ENCODE assay signal across 21 cellular contexts in the genomic region with DNA sequence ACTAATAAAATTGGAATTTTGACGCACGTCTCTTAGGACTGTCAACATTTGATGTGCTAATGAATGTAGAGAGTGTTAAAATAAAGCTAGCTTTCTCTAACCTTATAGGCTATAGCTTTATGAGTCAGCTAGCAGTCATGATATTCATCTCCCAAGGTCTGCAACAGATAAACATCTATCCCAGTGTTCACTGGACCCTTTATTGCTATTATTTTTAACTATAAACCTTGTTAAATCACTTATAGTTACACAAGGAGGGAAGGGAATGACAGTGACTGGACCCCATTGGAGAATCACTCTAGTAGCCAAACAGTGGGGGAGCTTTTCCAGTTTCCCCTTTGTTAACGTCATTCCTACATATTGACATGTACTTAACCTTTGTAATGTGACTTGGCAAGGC.
DNase-seq lines count a peak whose midpoint lies in the region; ATAC-seq, FAIRE-seq and TF ChIP-seq lines count a peak whose summit lies in the region.
"Had no signal": no experiment of that assay in that cellular context is flagged by ENCODE, and none has a peak within 500 bp of the region (broad histone marks: within the 10 kb centered on the region; RNA-seq: fewer than 3 reads in every experiment).

No MANE protein-coding gene starts in this region.

- H2AFZ ChIP-seq in endothelial cell of umbilical vein (ENCODE audit: low read depth, low read length) = no peak overlapping the region

- H3K4me2 ChIP-seq in endothelial cell of umbilical vein (ENCODE audit: insufficient read depth, low read length) = no peak overlapping the region
- H3K4me2 ChIP-seq: BLaER1 treated with 17β-estradiol and CSF1 and Interleukin-3, amounts not matched to agents 10 nM and 100 nM had no signal

- CTCF ChIA-PET in endothelial cell of umbilical vein (lab: Charles Lee) = interaction anchor here (0.7 to 2.8 kb wide), 5 partner anchors 11 to 190 kb away, joined by 4 to 19 read pairs (median 4); no protein-coding TSS in a partner anchor

- H3K9ac ChIP-seq in endothelial cell of umbilical vein (replicated peaks; ENCODE audit: extremely low read depth, insufficient read depth, low read length) = no peak overlapping the region
- H3K9ac ChIP-seq: BLaER1 treated with 17β-estradiol and CSF1 and Interleukin-3, amounts not matched to agents 10 nM and 100 nM had no signal

- H3K4me1 ChIP-seq in endothelial cell of umbilical vein (ENCODE audit: control insufficient read depth, extremely low read depth, insufficient read depth, low read length) = peaks cover 15% of the 10 kb centered on the region

- no peaks in the 10 kb centered on the region for H3K36me3 Mint-ChIP-seq in nephron progenitor cell (ENCODE audit: low read depth)
- H3K36me3 Mint-ChIP-seq: CD8-positive, alpha-beta T cell had no signal

- H3K9me3 Mint-ChIP-seq in nephron progenitor cell = peaks cover 10% of the 10 kb centered on the region
- H3K9me3 Mint-ChIP-seq: CD8-positive, alpha-beta T cell had no signal

- H3K9me1 ChIP-seq in endothelial cell of umbilical vein (replicated peaks; ENCODE audit: control insufficient read depth, extremely low read depth, insufficient read depth, low read length) = no peaks in the 10 kb centered on the region

- no peak for TF ChIP-seq POLR2A in endothelial cell of umbilical vein (IDR thresholded peaks at IDR 0.05; ENCODE audit: low read depth, low read length)

- no peak overlapping the region for H3K27ac ChIP-seq in endothelial cell of umbilical vein (ENCODE audit: insufficient read depth, low read depth, low read length)
- H3K27ac ChIP-seq: BLaER1 treated with 17β-estradiol and CSF1 and Interleukin-3, amounts not matched to agents 10 nM and 100 nM had no signal

- H3K4me3 Mint-ChIP-seq in nephron progenitor cell = no peak overlapping the region
- H3K4me3 Mint-ChIP-seq: B cell; CD8-positive, alpha-beta T cell; H9; IgD-negative memory B cell had no signal

- no peaks in the 10 kb centered on the region for H3K79me2 ChIP-seq in endothelial cell of umbilical vein (ENCODE audit: control insufficient read depth, insufficient read depth, low read length)

- POLR2A ChIA-PET in endothelial cell of umbilical vein (lab: Charles Lee) = interaction anchor here (1.0 to 1.4 kb wide), 2 partner anchors 11 to 12 kb away, joined by 3 to 7 read pairs; no protein-coding TSS in a partner anchor

- H3K27me3 ChIP-seq in endothelial cell of umbilical vein (ENCODE audit: control insufficient read depth in 2 of 2, insufficient read depth in 2 of 2, low read length in 2 of 2) = no peaks in the 10 kb centered on the region
- H3K27me3 ChIP-seq: BLaER1 treated with 17β-estradiol and CSF1 and Interleukin-3, amounts not matched to agents 10 nM and 100 nM had no signal

- H3K4me1 Mint-ChIP-seq in nephron progenitor cell = peaks cover 56% of the 10 kb centered on the region

- DNase-seq in COLO829 (ENCODE audit: low spot score) (peak; percentile 8), endothelial cell of umbilical vein (ENCODE audit: low read depth, low spot score) (peak; percentile 11), kidney tubule cell (ENCODE audit: low spot score) (peak; percentile 51), nephron progenitor cell (no peak), NCI-H69 (lab: John Stamatoyannopoulos, UW) (no peak), HuH-7 (ENCODE audit: low spot score) (no peak)
- DNase-seq in activated CD4-positive, alpha-beta T cell treated with anti-CD3 and anti-CD28 coated beads for 48 hours = no peak
- DNase-seq: 8988T; CD8-positive, alpha-beta T cell; COR-L47; DMS79; GDM1; H9; KBM-7 had no signal

- H3K4me3 ChIP-seq in endothelial cell of umbilical vein (replicated peaks in 1 of 3; ENCODE audit: insufficient read depth in 1 of 3, low read depth in 1 of 3, low read length in 3 of 3) = no peak overlapping the region
- H3K4me3 ChIP-seq: BLaER1 treated with 17β-estradiol and CSF1 and Interleukin-3, amounts not matched to agents 10 nM and 100 nM had no signal

- peak overlapping the region; percentile 94 for H3K27ac Mint-ChIP-seq in nephron progenitor cell
- H3K27ac Mint-ChIP-seq: B cell; CD8-positive, alpha-beta T cell; H9; IgD-negative memory B cell had no signal

- no peaks in the 10 kb centered on the region for H3K36me3 ChIP-seq in endothelial cell of umbilical vein (ENCODE audit: control insufficient read depth in 2 of 2, extremely low read depth in 1 of 2, insufficient read depth in 2 of 2, low read length in 2 of 2)
- H3K36me3 ChIP-seq: BLaER1 treated with 17β-estradiol and CSF1 and Interleukin-3, amounts not matched to agents 10 nM and 100 nM had no signal

- TF ChIP-seq CTCF in endothelial cell of umbilical vein (IDR thresholded peaks at IDR 0.05; ENCODE audit: extremely low read depth in 1 of 2, insufficient read depth in 1 of 2, low read depth in 1 of 2, low read length in 2 of 2) (no peak), nephron progenitor cell (IDR thresholded peaks at IDR 0.05) (no peak)

- dilution Hi-C loops in endothelial cell of umbilical vein (cut with MboI; ENCODE audit: extremely low pct_ligation_motif_present, low sequenced_read_pairs) = no loop called here

- no peak for ATAC-seq in HG03460 (IDR thresholded peaks at IDR 0.05; ENCODE audit: unreplicated experiment)
- ATAC-seq: CD8-positive, alpha-beta T cell had no signal

- no peaks in the 10 kb centered on the region for H3K9me3 ChIP-seq in endothelial cell of umbilical vein (replicated peaks; ENCODE audit: control insufficient read depth, insufficient read depth, low read length)

- intact Hi-C loops in endothelial cell of umbilical vein (cut with micrococcal nuclease) = no loop called here

- H4K20me1 ChIP-seq in endothelial cell of umbilical vein (replicated peaks; ENCODE audit: control insufficient read depth, extremely low read depth, insufficient read depth, low read length) = no peaks in the 10 kb centered on the region
- H4K20me1 ChIP-seq: BLaER1 treated with 17β-estradiol and CSF1 and Interleukin-3, amounts not matched to agents 10 nM and 100 nM had no signal

- peaks cover 8% of the 10 kb centered on the region for H3K27me3 Mint-ChIP-seq in nephron progenitor cell (ENCODE audit: low read depth, poor library complexity)
- H3K27me3 Mint-ChIP-seq: B cell had no signal

- BruUV-seq in endothelial cell of umbilical vein (replicated peaks; lab: Mats Ljungman, UMichigan) = no TSS peak

- no peak for FAIRE-seq in endothelial cell of umbilical vein (lab: Jason Lieb, UNC)
- FAIRE-seq: D721Med, H1, HTR-8/SVneo had no signal

TF ChIP-seq in endothelial cell of umbilical vein, 7 proteins besides CTCF, POLR2A, EP300 and RAD21:
- TF ChIP-seq GATA2 (IDR thresholded peaks at IDR 0.05; ENCODE audit: insufficient read depth, insufficient read length, low read depth, low read length) (peak; percentile 63), JUN (IDR thresholded peaks at IDR 0.05; ENCODE audit: borderline replicate concordance, insufficient read depth, insufficient read length, low read depth) (no peak), FOS (IDR thresholded peaks at IDR 0.05; ENCODE audit: borderline replicate concordance, insufficient read depth, low read length) (peak; percentile 23), POLR2AphosphoS5 (IDR thresholded peaks at IDR 0.05; ENCODE audit: insufficient read depth, low read depth, low read length) (no peak), MYC (IDR thresholded peaks at IDR 0.05; ENCODE audit: low read depth, low read length) (no peak), EZH2 (IDR thresholded peaks at IDR 0.05; ENCODE audit: borderline replicate concordance, low read depth, low read length, severe bottlenecking) (no peak)
- TF ChIP-seq, protein P1, sequence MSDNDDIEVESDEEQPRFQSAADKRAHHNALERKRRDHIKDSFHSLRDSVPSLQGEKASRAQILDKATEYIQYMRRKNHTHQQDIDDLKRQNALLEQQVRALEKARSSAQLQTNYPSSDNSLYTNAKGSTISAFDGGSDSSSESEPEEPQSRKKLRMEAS (IDR thresholded peaks at IDR 0.05; ENCODE audit: insufficient read depth, insufficient read length) = no peak

Comparison
In these comparisons a context has a peak if more than half of its experiments do, and no peak if none do; other contexts are left out.
1. DNase-seq: peak in COLO829 (single experiment), endothelial cell of umbilical vein (single experiment) and kidney tubule cell (single experiment); none in nephron progenitor cell (single experiment), NCI-H69 (single experiment), activated CD4-positive, alpha-beta T cell treated with anti-CD3 and anti-CD28 coated beads for 48 hours (single experiment) and HuH-7 (single experiment).